Comparison of ENCODE assay signal across 8 cellular contexts in genomic region chr19:16330368-16330801, GRCh38. TPM values are rescaled to one million over a fixed set of nuclear protein-coding genes. Genes with fewer than 3 reads are reported as not detected.
DNase-seq lines count a peak whose midpoint lies in the region; ATAC-seq and TF ChIP-seq lines count a peak whose summit lies in the region.

No MANE protein-coding gene starts in this region.

- H3K79me2 ChIP-seq in OCI-LY3 (ENCODE audit: low read length) = no peaks in the 10 kb centered on the region

- H3K36me3 Mint-ChIP-seq in activated T-helper 1 cell treated with anti-CD3 and anti-CD28 coated beads, Interleukin-12 subunit alpha, Interleukin-12 subunit beta, Interleukin-2, Interleukin-4 antibody, amounts not matched to agents 30 ng/mL and 10 ng/mL and 1 ng/mL, durations not matched to agents 14 hours and 24 hours and 36 hours (ENCODE audit: low read depth) = peaks cover 22% of the 10 kb centered on the region

- no peak overlapping the region for H3K27ac ChIP-seq in OCI-LY3 (ENCODE audit: low read length)

- peaks cover 44% of the 10 kb centered on the region for H4K20me1 ChIP-seq in OCI-LY3 (ENCODE audit: insufficient read depth, low read length)

- no peak overlapping the region for H2AFZ ChIP-seq in OCI-LY3 (ENCODE audit: low read depth, low read length)

- no peak for TF ChIP-seq CTCF in OCI-LY3 (IDR thresholded peaks at IDR 0.05; ENCODE audit: low read depth, low read length)

- H3K36me3 ChIP-seq in OCI-LY3 (replicated peaks; ENCODE audit: low read depth, low read length) (no peaks in the 10 kb centered on the region), H7 (replicated peaks; ENCODE audit: control insufficient read depth, insufficient read depth, low read length) (no peaks in the 10 kb centered on the region)

- peak; percentile 89 for DNase-seq in activated T-helper 1 cell treated with anti-CD3 and anti-CD28 coated beads, Interleukin-12 subunit alpha, Interleukin-12 subunit beta, Interleukin-2, Interleukin-4 antibody, amounts not matched to agents 30 ng/mL and 10 ng/mL and 1 ng/mL, durations not matched to agents 14 hours and 24 hours and 36 hours (ENCODE audit: low spot score)
- DNase-seq in germinal center (ENCODE audit: low spot score) (peak; percentile 29), H7 (no peak), NCI-H2029 treated with DMSO at 0.1 percent for 48 hours (lab: John Stamatoyannopoulos, UW) (no peak)
- DNase-seq in stimulated activated CD4-positive, alpha-beta T cell treated with anti-CD3 and anti-CD28 coated beads, Interleukin-1b, Interleukin-23, amount 100 ng/mL, for 24 hours (ENCODE audit: low read depth in 4 of 4, low spot score in 1 of 4) = peak; percentile 80 to 93 (median 86)

- peak overlapping the region; percentile 79 for H3K27ac Mint-ChIP-seq in activated T-helper 1 cell treated with anti-CD3 and anti-CD28 coated beads, Interleukin-12 subunit alpha, Interleukin-12 subunit beta, Interleukin-2, Interleukin-4 antibody, amounts not matched to agents 30 ng/mL and 10 ng/mL and 1 ng/mL, durations not matched to agents 14 hours and 24 hours and 36 hours

- H3K4me3 ChIP-seq in OCI-LY3 (ENCODE audit: low read length) = no peak overlapping the region
- no peak overlapping the region for H3K4me3 ChIP-seq in H7 (ENCODE audit: insufficient read depth, low read depth, low read length)

- peaks cover 67% of the 10 kb centered on the region for H3K4me1 Mint-ChIP-seq in activated T-helper 1 cell treated with anti-CD3 and anti-CD28 coated beads, Interleukin-12 subunit alpha, Interleukin-12 subunit beta, Interleukin-2, Interleukin-4 antibody, amounts not matched to agents 30 ng/mL and 10 ng/mL and 1 ng/mL, durations not matched to agents 14 hours and 24 hours and 36 hours (ENCODE audit: low read depth)

- ATAC-seq in GM21367 (IDR thresholded peaks at IDR 0.05; ENCODE audit: unreplicated experiment) (peak; percentile 39), GM19328 (IDR thresholded peaks at IDR 0.05; ENCODE audit: unreplicated experiment) (no peak)

- peaks cover 32% of the 10 kb centered on the region for H3K4me1 ChIP-seq in OCI-LY3 (ENCODE audit: low read length)

- H3K4me2 ChIP-seq in OCI-LY3 (ENCODE audit: low read length) = peak overlapping the region; percentile 31; the same call in 1 of the 2 replicates

- peak overlapping the region; percentile 93 for H3K4me3 Mint-ChIP-seq in activated T-helper 1 cell treated with anti-CD3 and anti-CD28 coated beads, Interleukin-12 subunit alpha, Interleukin-12 subunit beta, Interleukin-2, Interleukin-4 antibody, amounts not matched to agents 30 ng/mL and 10 ng/mL and 1 ng/mL, durations not matched to agents 14 hours and 24 hours and 36 hours

- no peaks in the 10 kb centered on the region for H3K9me3 ChIP-seq in OCI-LY3 (ENCODE audit: insufficient read depth, low read length)

- H3K27me3 ChIP-seq in OCI-LY3 (ENCODE audit: low read depth, low read length) = peaks cover 83% of the 10 kb centered on the region
- H3K27me3 ChIP-seq in H7 (ENCODE audit: control insufficient read depth, insufficient read depth, low read length) = peaks cover 38% of the 10 kb centered on the region

- peaks cover 9% of the 10 kb centered on the region for H3K27me3 Mint-ChIP-seq in activated T-helper 1 cell treated with anti-CD3 and anti-CD28 coated beads, Interleukin-12 subunit alpha, Interleukin-12 subunit beta, Interleukin-2, Interleukin-4 antibody, amounts not matched to agents 30 ng/mL and 10 ng/mL and 1 ng/mL, durations not matched to agents 14 hours and 24 hours and 36 hours (ENCODE audit: insufficient read depth)

- H3K9ac ChIP-seq in OCI-LY3 (ENCODE audit: low read length) = no peak overlapping the region

- intact Hi-C loops in activated T-helper 1 cell treated with anti-CD3 and anti-CD28 coated beads, Interleukin-12 subunit alpha, Interleukin-12 subunit beta, Interleukin-2, Interleukin-4 antibody, amounts not matched to agents 30 ng/mL and 10 ng/mL and 1 ng/mL, durations not matched to agents 14 hours and 24 hours and 36 hours (cut with micrococcal nuclease) = loop anchor here (1.0 kb wide), 5 partner anchors 8 to 493 kb away; no protein-coding TSS in a partner anchor

- H3K9me3 Mint-ChIP-seq in activated T-helper 1 cell treated with anti-CD3 and anti-CD28 coated beads, Interleukin-12 subunit alpha, Interleukin-12 subunit beta, Interleukin-2, Interleukin-4 antibody, amounts not matched to agents 30 ng/mL and 10 ng/mL and 1 ng/mL, durations not matched to agents 14 hours and 24 hours and 36 hours = no peaks in the 10 kb centered on the region

RNA-seq across cellular contexts. Expression of gene KLF2, which starts 5.8 kb away (rescaled TPM):
- 5.7 TPM in 2 replicates for total RNA-seq in activated T-helper 1 cell treated with anti-CD3 and anti-CD28 coated beads, Interleukin-12 subunit alpha, Interleukin-12 subunit beta, Interleukin-2, Interleukin-4 antibody, amounts not matched to agents 30 ng/mL and 10 ng/mL and 1 ng/mL, durations not matched to agents 14 hours and 24 hours and 36 hours
- total RNA-seq in H7 (2014; rRNA removed; shearing (Covaris generic)) = not detected in 2 replicates

Comparison
In these comparisons a context has a peak if more than half of its experiments do, and no peak if none do; other contexts are left out.
1. DNase-seq: peak in activated T-helper 1 cell treated with anti-CD3 and anti-CD28 coated beads, Interleukin-12 subunit alpha, Interleukin-12 subunit beta, Interleukin-2, Interleukin-4 antibody, amounts not matched to agents 30 ng/mL and 10 ng/mL and 1 ng/mL, durations not matched to agents 14 hours and 24 hours and 36 hours (single experiment), germinal center (single experiment) and stimulated activated CD4-positive, alpha-beta T cell treated with anti-CD3 and anti-CD28 coated beads, Interleukin-1b, Interleukin-23, amount 100 ng/mL, for 24 hours (4 of 4); none in H7 (single experiment) and NCI-H2029 treated with DMSO at 0.1 percent for 48 hours (single experiment).